17 cellular contexts compared by ENCODE assay signal in genomic region chr18:7592305-7593071, GRCh38. TPM values are rescaled to one million over a fixed set of nuclear protein-coding genes. Genes with fewer than 3 reads are reported as not detected.
DNase-seq lines count a peak whose midpoint lies in the region; ATAC-seq and TF ChIP-seq lines count a peak whose summit lies in the region.
"Had no signal": no experiment of that assay in that cellular context is flagged by ENCODE, and none has a peak within 500 bp of the region (broad histone marks: within the 10 kb centered on the region; RNA-seq: fewer than 3 reads in every experiment).

No MANE protein-coding gene starts in this region.

- H3K23ac ChIP-seq in IMR-90 (ENCODE audit: low read depth, low read length) = no peak overlapping the region

- H3K9me3 ChIP-seq in IMR-90 (ENCODE audit: control insufficient read depth, insufficient read depth, low read length) = no peaks in the 10 kb centered on the region
- H3K9me3 ChIP-seq in vagina = no peaks in the 10 kb centered on the region
- H3K9me3 ChIP-seq: SJCRH30 had no signal

- H2BK120ac ChIP-seq in IMR-90 (ENCODE audit: low read depth, low read length) = no peak overlapping the region

- no peak for ATAC-seq in IMR-90 (ENCODE audit: low read depth)
- peak; percentile 31 for ATAC-seq in effector memory CD8-positive, alpha-beta T cell (replicated peaks)

- H3K4me3 ChIP-seq in AG09309 (ENCODE audit: control insufficient read depth, low read depth, low read length) (no peak overlapping the region), IMR-90 (ENCODE audit: insufficient read depth, low read depth, low read length) (no peak overlapping the region), vagina (no peak overlapping the region)
- H3K4me3 ChIP-seq: coronary artery, SJCRH30 had no signal

- no peak for TF ChIP-seq POLR2A in IMR-90 (IDR thresholded peaks at IDR 0.05; ENCODE audit: low read depth, low read length)
- TF ChIP-seq POLR2A in vagina (IDR thresholded peaks at IDR 0.05) = no peak

- in situ Hi-C loops in IMR-90 (cut with MboI; ENCODE audit: low sequenced_read_pairs) = loop anchor here (25.0 kb wide), 1 partner anchor 320 kb away; no protein-coding TSS in a partner anchor

- H2AK5ac ChIP-seq in IMR-90 (ENCODE audit: low read depth, low read length) = peak overlapping the region; percentile 13; the same call in 1 of the 2 replicates

- peaks cover 11% of the 10 kb centered on the region; the same call in 1 of the 2 replicates for H3K9me1 ChIP-seq in IMR-90 (ENCODE audit: insufficient read depth, low read length)

- H2AFZ ChIP-seq in IMR-90 (replicated peaks; ENCODE audit: low read length, poor library complexity) = no peak overlapping the region

- no peak overlapping the region for H4K5ac ChIP-seq in IMR-90 (ENCODE audit: low read depth, low read length)

- H3K18ac ChIP-seq in IMR-90 (ENCODE audit: low read depth, low read length) = no peak overlapping the region

- H3K27ac ChIP-seq in IMR-90 (ENCODE audit: insufficient read depth, low read length) = no peak overlapping the region
- H3K27ac ChIP-seq in vagina = no peak overlapping the region
- H3K27ac ChIP-seq: coronary artery, SJCRH30 had no signal

- H3K9me3 Mint-ChIP-seq in effector memory CD8-positive, alpha-beta T cell = no peaks in the 10 kb centered on the region
- H3K9me3 Mint-ChIP-seq: activated B cell treated with CpG ODN at 0.5 μM for 24 hours had no signal

- CTCF ChIA-PET in IMR-90 (lab: Yijun Ruan, JAX) = no interaction called here

- H3K4me1 ChIP-seq in IMR-90 (ENCODE audit: control insufficient read depth, insufficient read depth, low read length) = peaks cover 4% of the 10 kb centered on the region
- no peaks in the 10 kb centered on the region for H3K4me1 ChIP-seq in vagina

- POLR2A ChIA-PET in IMR-90 (lab: Charles Lee; ENCODE audit: unreplicated experiment) = no interaction called here

- no CpG with 5 or more reads among the region's 4 CpGs for WGBS in IMR-90 (ENCODE audit: extremely low coverage in 2 of 2, insufficient read length in 1 of 2), 2 experiments

- peak overlapping the region in 1 of 2 donors; percentile 34 for H3K27ac Mint-ChIP-seq in effector memory CD8-positive, alpha-beta T cell
- H3K27ac Mint-ChIP-seq: activated B cell treated with CpG ODN at 0.5 μM for 24 hours, B cell, IgD-negative memory B cell had no signal

- DNase-seq in AG09309 (ENCODE audit: low read depth) = no peak
- no peak for DNase-seq in IMR-90
- no peak for DNase-seq in effector memory CD8-positive, alpha-beta T cell
- DNase-seq in left kidney (ENCODE audit: low read depth, low spot score) = peak; percentile 64
- no peak for DNase-seq in activated naive CD4-positive, alpha-beta T cell (lab: John Stamatoyannopoulos, UW)
- DNase-seq in T-helper 9 cell = no peak
- no peak for DNase-seq in NCI-H1694 (lab: John Stamatoyannopoulos, UW)
- DNase-seq in vagina (ENCODE audit: extremely low spot score in 2 of 2) = no peak
- DNase-seq: activated B cell treated with CpG ODN at 0.5 μM for 24 hours; activated T-cell treated with anti-CD3 and anti-CD28 coated beads for 4 hours; DMS153; NCI-H1694 treated with DMSO at 0.1 percent for 48 hours; SJCRH30; stimulated activated CD4-positive, alpha-beta T cell treated with anti-CD3 and anti-CD28 coated beads, Interleukin-1b, Interleukin-23, amount 100 ng/mL, for 48 hours had no signal

- TF ChIP-seq RAD21 in IMR-90 (IDR thresholded peaks at IDR 0.05; ENCODE audit: low read length) = no peak

- H3K27me3 Mint-ChIP-seq in effector memory CD8-positive, alpha-beta T cell = peaks cover 5 to 7% of the 10 kb centered on the region in 2 donors
- H3K27me3 Mint-ChIP-seq: activated B cell treated with CpG ODN at 0.5 μM for 24 hours, IgD-negative memory B cell had no signal

- peak; percentile 9 for TF ChIP-seq CTCF in AG09309 (IDR thresholded peaks at IDR 0.05; ENCODE audit: control insufficient read depth, insufficient read depth, low read depth, low read length, missing control alignments)
- no peak for TF ChIP-seq CTCF in IMR-90 (conservative IDR thresholded peaks at IDR 0.05; ENCODE audit: low read depth, low read length)
- no peak for TF ChIP-seq CTCF in vagina (IDR thresholded peaks at IDR 0.05)

- H3K27me3 ChIP-seq in IMR-90 (ENCODE audit: control insufficient read depth, insufficient read depth, low read length) = no peaks in the 10 kb centered on the region
- H3K27me3 ChIP-seq in vagina = no peaks in the 10 kb centered on the region
- H3K27me3 ChIP-seq: SJCRH30 had no signal

- no peak overlapping the region for H2BK15ac ChIP-seq in IMR-90 (ENCODE audit: low read depth, low read length)

- peaks cover 3% of the 10 kb centered on the region; the same call in 1 of the 2 replicates for H4K20me1 ChIP-seq in IMR-90 (ENCODE audit: insufficient read depth, low read length)

- H3K9ac ChIP-seq in IMR-90 (ENCODE audit: low read depth, low read length) = no peak overlapping the region

- H3K36me3 ChIP-seq in IMR-90 (ENCODE audit: control insufficient read depth, insufficient read depth, low read length) = no peaks in the 10 kb centered on the region
- H3K36me3 ChIP-seq in vagina = no peaks in the 10 kb centered on the region
- H3K36me3 ChIP-seq: SJCRH30 had no signal

- H3K36me3 Mint-ChIP-seq in effector memory CD8-positive, alpha-beta T cell (ENCODE audit: insufficient read depth) = no peaks in the 10 kb centered on the region
- H3K36me3 Mint-ChIP-seq: IgD-negative memory B cell had no signal

- H2BK20ac ChIP-seq in IMR-90 (ENCODE audit: low read depth, low read length) = no peak overlapping the region

- peaks cover 25 to 55% of the 10 kb centered on the region in 2 experiments for H3K79me1 ChIP-seq in IMR-90 (ENCODE audit: low read depth in 1 of 2, low read length in 2 of 2)

- no peak overlapping the region for H4K8ac ChIP-seq in IMR-90 (ENCODE audit: low read depth in 2 of 2, low read length in 2 of 2)

- peaks cover 0 to 1% of the 10 kb centered on the region in 2 donors for H3K4me1 Mint-ChIP-seq in effector memory CD8-positive, alpha-beta T cell (ENCODE audit: low read depth in 2 of 2)
- H3K4me1 Mint-ChIP-seq: activated B cell treated with CpG ODN at 0.5 μM for 24 hours had no signal

- BruUV-seq in IMR-90 (replicated peaks; lab: Mats Ljungman, UMichigan) = no TSS peak

- no peak overlapping the region for H3K4me3 Mint-ChIP-seq in effector memory CD8-positive, alpha-beta T cell
- H3K4me3 Mint-ChIP-seq: activated B cell treated with CpG ODN at 0.5 μM for 24 hours, B cell, IgD-negative memory B cell had no signal

- H2AK9ac ChIP-seq in IMR-90 (replicated peaks; ENCODE audit: low read depth, low read length, poor library complexity) = no peak overlapping the region

- H2BK5ac ChIP-seq in IMR-90 (ENCODE audit: low read depth, low read length, poor library complexity, severe bottlenecking) = no peak overlapping the region

- no peak overlapping the region for H3K56ac ChIP-seq in IMR-90 (ENCODE audit: extremely low read depth, insufficient read depth, low read length)

- H4K91ac ChIP-seq in IMR-90 (ENCODE audit: insufficient read depth, low read depth, low read length) = no peak overlapping the region

- peak overlapping the region; percentile 34 for H3K4ac ChIP-seq in IMR-90 (ENCODE audit: low read depth, low read length)

- no peak overlapping the region for H3K4me2 ChIP-seq in IMR-90 (ENCODE audit: low read depth, low read length)

- intact Hi-C loops in IMR-90 (cut with micrococcal nuclease) = no loop called here
- intact Hi-C loops in vagina (cut with DNase I) = no loop called here

- H3K14ac ChIP-seq in IMR-90 (replicated peaks; ENCODE audit: low read depth, low read length) = no peak overlapping the region

- dilution Hi-C loops in IMR-90 (cut with HindIII; ENCODE audit: low sequenced_read_pairs, unreplicated experiment) = no loop called here

TF ChIP-seq in IMR-90, 13 proteins besides CTCF, POLR2A, EP300 and RAD21:
- TF ChIP-seq USF2 (IDR thresholded peaks at IDR 0.05; ENCODE audit: low read depth, low read length) (no peak), CHD1 (IDR thresholded peaks at IDR 0.05; ENCODE audit: low read depth, low read length) (no peak), CEBPB (IDR thresholded peaks at IDR 0.05; ENCODE audit: low read depth, low read length) (no peak), FOS (IDR thresholded peaks at IDR 0.05; ENCODE audit: low read depth, low read length) (no peak)

RNA-seq across cellular contexts. Expression of gene PTPRM, which starts 25.4 kb away (rescaled TPM):
- total RNA-seq in IMR-90 (2012; rRNA removed) = 23.6 and 28.3 TPM in 2 replicates
- polyA plus RNA-seq in IMR-90 (2012; rRNA removed) = 42.4 and 51.2 TPM in 2 replicates
- 17.9 and 29.2 TPM in 2 replicates for polyA plus RNA-seq in IMR-90 (2012; cell fraction: cytosol; rRNA removed)
- 75.1 and 198 TPM in 2 replicates for polyA plus RNA-seq in IMR-90 (2012; cell fraction: nucleus; rRNA removed; ENCODE audit: low replicate concordance)
- total RNA-seq in vagina = 60.2 TPM
